In the genomic region with DNA sequence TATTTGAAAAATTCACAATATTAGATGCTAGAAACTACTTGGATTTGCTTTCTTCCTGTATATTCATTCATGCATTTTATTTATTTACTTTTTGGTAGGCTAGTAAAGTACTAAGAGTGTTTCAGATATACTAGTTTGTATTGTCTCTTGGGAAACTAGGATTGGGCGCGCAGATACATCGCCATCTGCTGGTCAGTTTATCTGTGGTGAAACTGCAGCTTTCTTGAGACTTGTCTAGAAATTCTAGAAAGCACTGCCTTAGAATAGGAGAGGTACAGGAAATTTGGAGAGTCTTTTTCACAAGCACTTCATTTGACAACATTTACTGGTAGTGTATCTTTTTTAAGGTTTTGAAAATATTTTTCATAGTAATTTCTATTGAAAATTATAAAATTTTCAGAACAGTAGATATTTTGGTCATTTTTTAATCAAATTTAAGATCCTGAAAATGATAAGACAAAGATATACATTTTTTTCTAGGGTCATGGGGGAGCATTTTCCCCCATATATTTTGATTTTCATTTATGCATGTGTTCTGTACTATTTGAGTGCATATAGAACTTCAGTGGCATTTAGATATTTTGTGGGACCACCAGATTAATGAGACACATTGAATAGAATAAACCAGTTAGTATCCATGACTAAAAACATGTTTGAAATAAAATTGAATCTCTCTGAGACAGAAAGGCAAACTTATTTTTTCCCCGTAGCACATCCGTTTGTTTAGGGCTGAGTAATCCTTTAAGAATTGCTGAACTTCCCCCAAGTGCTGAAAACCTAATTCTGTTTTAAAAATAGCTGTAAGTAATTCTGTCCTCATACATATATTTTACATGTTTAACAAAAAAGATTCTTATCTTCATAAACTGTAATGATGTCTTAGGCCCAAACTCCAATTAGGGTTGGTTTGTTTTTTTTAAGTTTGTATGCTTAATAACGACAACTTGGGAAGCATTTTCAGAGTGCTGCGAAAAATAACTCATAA, we compare ENCODE assay signal across 8 cellular contexts. TPM values are rescaled to one million over a fixed set of nuclear protein-coding genes. Genes with fewer than 3 reads are reported as not detected.
A peak's percentile ranks its signal among the peaks of the same experiment; 100 is the strongest.
DNase-seq lines count a peak whose midpoint lies in the region; ATAC-seq, FAIRE-seq and TF ChIP-seq lines count a peak whose summit lies in the region.

No MANE protein-coding gene starts in this region.

- in situ Hi-C loops in ACHN (cut with HindIII; ENCODE audit: low pct_ligation_motif_present, low pct_unique_long_range_greater_than_20kb, low sequenced_read_pairs), result no loop called here

- H3K9me3 ChIP-seq in Loucy (ENCODE audit: insufficient read depth, low read depth, low read length) (no peaks in the 10 kb centered on the region), parathyroid adenoma (ENCODE audit: control insufficient read depth, low read length) (no peaks in the 10 kb centered on the region), uterus (no peaks in the 10 kb centered on the region)

- intact Hi-C loops in uterus (cut with DNase I; ENCODE audit: low total_unique reads), result loop anchor here (10.0 kb wide), 1 partner anchor 401 kb away; no protein-coding TSS in a partner anchor

- no peak overlapping the region for H3K4me3 ChIP-seq in Loucy (ENCODE audit: low read length, poor library complexity, severe bottlenecking)
- H3K4me3 ChIP-seq in parathyroid adenoma (ENCODE audit: low read depth, low read length), result no peak overlapping the region
- no peak overlapping the region for H3K4me3 ChIP-seq in uterus

- H3K36me3 ChIP-seq in Loucy (ENCODE audit: insufficient read depth, low read length), result no peaks in the 10 kb centered on the region
- H3K36me3 ChIP-seq in parathyroid adenoma (ENCODE audit: control insufficient read depth, insufficient read depth, low read length), result no peaks in the 10 kb centered on the region
- H3K36me3 ChIP-seq in uterus, result no peaks in the 10 kb centered on the region

- TF ChIP-seq CTCF in Loucy (conservative IDR thresholded peaks at IDR 0.05; ENCODE audit: low read length) (peak; percentile 95), parathyroid adenoma (IDR thresholded peaks at IDR 0.05) (peak; percentile 91), uterus (IDR thresholded peaks at IDR 0.05) (peak; percentile 67 to 85 (median 78))

- peak; percentile 14 for FAIRE-seq in RCC 7860 (lab: Jason Lieb, UNC)

- H4K20me1 ChIP-seq in Loucy (ENCODE audit: insufficient read depth, low read length, poor library complexity, severe bottlenecking), result no peaks in the 10 kb centered on the region

- no peak overlapping the region for H3K9ac ChIP-seq in Loucy (ENCODE audit: low read depth, low read length, poor library complexity, severe bottlenecking)
- no peak overlapping the region for H3K9ac ChIP-seq in parathyroid adenoma

- DNase-seq in ACHN (peak; percentile 68), RCC 7860 (ENCODE audit: low spot score) (peak; percentile 18), globus pallidus (ENCODE audit: low spot score) (peak; percentile 55), uterus (peak; percentile 43 to 50)
- peak; percentile 76 for DNase-seq in activated effector memory CD4-positive, alpha-beta T cell treated with anti-CD3 and anti-CD28 coated beads, Interleukin-2, amount 50 U/mL, for 16 hours

- no peak for TF ChIP-seq POLR2A in uterus (IDR thresholded peaks at IDR 0.05)

- ATAC-seq in GM18858 (IDR thresholded peaks at IDR 0.05; ENCODE audit: unreplicated experiment), result peak; percentile 74

- no peaks in the 10 kb centered on the region for H3K4me1 ChIP-seq in Loucy (ENCODE audit: insufficient read depth, low read length, poor library complexity, severe bottlenecking)
- no peaks in the 10 kb centered on the region for H3K4me1 ChIP-seq in parathyroid adenoma
- no peaks in the 10 kb centered on the region for H3K4me1 ChIP-seq in uterus

- no peaks in the 10 kb centered on the region for H3F3A ChIP-seq in Loucy (ENCODE audit: low read depth)

- H3K79me2 ChIP-seq in Loucy (ENCODE audit: insufficient read depth, low read length) (no peaks in the 10 kb centered on the region), parathyroid adenoma (no peaks in the 10 kb centered on the region)

- no peaks in the 10 kb centered on the region for H3K9me2 ChIP-seq in Loucy (replicated peaks; ENCODE audit: low read depth, low read length)

- H3K27me3 ChIP-seq in Loucy (ENCODE audit: insufficient read depth, low read length, poor library complexity, severe bottlenecking), result no peaks in the 10 kb centered on the region
- H3K27me3 ChIP-seq in parathyroid adenoma (ENCODE audit: control insufficient read depth, insufficient read depth, low read length), result no peaks in the 10 kb centered on the region
- H3K27me3 ChIP-seq in uterus, result no peaks in the 10 kb centered on the region

- H3K27ac ChIP-seq in parathyroid adenoma (no peak overlapping the region), uterus (no peak overlapping the region)

- H3K4me2 ChIP-seq in Loucy (ENCODE audit: low read depth, low read length, poor library complexity, severe bottlenecking) (no peak overlapping the region), parathyroid adenoma (ENCODE audit: low read length) (peak overlapping the region; percentile 28)

- no peak overlapping the region for H2AFZ ChIP-seq in Loucy (ENCODE audit: low read length)
- H2AFZ ChIP-seq in parathyroid adenoma, result no peak overlapping the region

RNA-seq across cellular contexts. Expression of a gene that starts 44.5 kb away (rescaled TPM):
- 10 to 100 TPM in 3 of 4 donors, 1 to 10 TPM in 1; 2.3 to 57.5 (median 34.8) TPM for total RNA-seq in uterus

RNA-seq across cellular contexts. Expression of a gene that starts 44.7 kb away (rescaled TPM):
- total RNA-seq in uterus, result 10 to 100 TPM in 2 of 4 donors, 1 to 10 TPM in 2; 4.4 to 29.4 (median 11.5) TPM

Comparison
In these comparisons a context has a peak if more than half of its experiments do, and no peak if none do; other contexts are left out.
1. DNase-seq: peak in every context shown above with its lines; median percentile 76 in activated effector memory CD4-positive, alpha-beta T cell treated with anti-CD3 and anti-CD28 coated beads, Interleukin-2, amount 50 U/mL, for 16 hours; 68 in ACHN; 55 in globus pallidus; 46 in uterus; 18 in RCC 7860.